ENCODE assay signal across 22 cellular contexts in the genomic region with DNA sequence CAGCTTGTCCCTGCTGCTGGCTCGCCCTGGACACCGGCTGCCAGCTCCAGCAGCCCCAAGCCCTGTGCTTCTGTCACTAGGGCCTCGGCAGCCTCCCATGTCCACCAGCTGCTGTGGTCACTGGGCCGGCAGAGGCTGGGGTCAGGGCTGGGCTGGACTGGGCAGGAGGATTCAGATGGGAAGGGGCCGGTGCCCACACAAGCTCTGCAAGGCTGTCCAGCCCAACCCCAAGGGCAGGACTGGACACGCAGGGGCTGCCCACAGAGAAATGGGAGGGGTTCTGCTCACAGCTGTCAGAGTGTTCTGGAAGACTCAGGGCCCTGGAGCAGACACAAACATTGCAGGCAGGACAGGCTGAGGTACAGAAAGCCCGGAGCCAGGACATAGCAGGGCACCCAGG.
A peak's percentile ranks its signal among the peaks of the same experiment; 100 is the strongest.
DNase-seq lines count a peak whose midpoint lies in the region; ATAC-seq, FAIRE-seq and TF ChIP-seq lines count a peak whose summit lies in the region.
"Had no signal": no experiment of that assay in that cellular context is flagged by ENCODE, and none has a peak within 500 bp of the region (broad histone marks: within the 10 kb centered on the region; RNA-seq: fewer than 3 reads in every experiment).

No MANE protein-coding gene starts in this region.

- no peak overlapping the region for H2AFZ ChIP-seq in IMR-90 (replicated peaks; ENCODE audit: low read length, poor library complexity)
- no peak overlapping the region for H2AFZ ChIP-seq in H1 (ENCODE audit: low read length)

- H3K18ac ChIP-seq in IMR-90 (ENCODE audit: low read depth, low read length) = no peak overlapping the region
- H3K18ac ChIP-seq in H1 (ENCODE audit: extremely low read depth, low read length) = peak overlapping the region; percentile 71

- intact Hi-C loops in IMR-90 (cut with micrococcal nuclease) = no loop called here

- H3K14ac ChIP-seq in IMR-90 (replicated peaks; ENCODE audit: low read depth, low read length) (no peak overlapping the region), H1 (ENCODE audit: insufficient read length) (no peak overlapping the region)

- H4K91ac ChIP-seq in IMR-90 (ENCODE audit: insufficient read depth, low read depth, low read length) (no peak overlapping the region), H1 (replicated peaks; ENCODE audit: insufficient read length, low read length) (no peak overlapping the region)

- H3K4me1 Mint-ChIP-seq in neural crest cell = peaks cover 16% of the 10 kb centered on the region
- H3K4me1 Mint-ChIP-seq: CD4-positive, CD25-positive, alpha-beta regulatory T cell had no signal

- WGBS in IMR-90 (ENCODE audit: extremely low coverage in 2 of 2, insufficient read length in 1 of 2), 2 experiments = 83% methylated on average over 3 of the region's 7 CpGs; no CpG with 5 or more reads in 1 of the 2 experiments
- WGBS in H1 (ENCODE audit: extremely low coverage in 1 of 2, insufficient coverage in 1 of 2, insufficient read length in 1 of 2, insufficient replicate concordance in 2 of 2, low coverage in 1 of 2, low lambda C conversion rate in 2 of 2, missing lambda C conversion rate in 1 of 2), 2 experiments = 94% methylated on average over 6 of the region's 7 CpGs; no CpG with 5 or more reads in 1 of the 2 experiments

- peaks cover 35% of the 10 kb centered on the region for H3K4me1 ChIP-seq in BLaER1
- H3K4me1 ChIP-seq in IMR-90 (ENCODE audit: control insufficient read depth, insufficient read depth, low read length) = peaks cover 19% of the 10 kb centered on the region
- H3K4me1 ChIP-seq in H1 (replicated peaks in 1 of 4; ENCODE audit: control insufficient read depth in 3 of 4, insufficient read depth in 4 of 4, low read length in 3 of 4) = peaks cover 9 to 26% (median 16%) of the 10 kb centered on the region in 4 experiments
- H3K4me1 ChIP-seq: A549, BE2C had no signal

- H3K4ac ChIP-seq in IMR-90 (ENCODE audit: low read depth, low read length) = no peak overlapping the region
- H3K4ac ChIP-seq in H1 (replicated peaks; ENCODE audit: insufficient read length, low read depth, low read length) = peak overlapping the region; percentile 25

- H3K23ac ChIP-seq in IMR-90 (ENCODE audit: low read depth, low read length) = no peak overlapping the region
- no peak overlapping the region for H3K23ac ChIP-seq in H1 (ENCODE audit: insufficient read length)

- H2BK120ac ChIP-seq in IMR-90 (ENCODE audit: low read depth, low read length) (no peak overlapping the region), H1 (replicated peaks; ENCODE audit: low read depth, low read length) (no peak overlapping the region)

- H3K27ac Mint-ChIP-seq in neural crest cell (ENCODE audit: unreplicated experiment) = peak overlapping the region; percentile 35
- H3K27ac Mint-ChIP-seq: CD4-positive, CD25-positive, alpha-beta regulatory T cell had no signal

- H3K27me3 ChIP-seq in BLaER1 (no peaks in the 10 kb centered on the region), IMR-90 (ENCODE audit: control insufficient read depth, insufficient read depth, low read length) (no peaks in the 10 kb centered on the region), H1 (replicated peaks in 1 of 4; ENCODE audit: control insufficient read depth in 3 of 4, extremely low read depth in 1 of 4, insufficient read depth in 3 of 4, low read length in 3 of 4) (no peaks in the 10 kb centered on the region)
- H3K27me3 ChIP-seq: BE2C, Peyer's patch had no signal

- H3K56ac ChIP-seq in IMR-90 (ENCODE audit: extremely low read depth, insufficient read depth, low read length) = no peak overlapping the region
- H3K56ac ChIP-seq in H1 (replicated peaks; ENCODE audit: insufficient read length, low read depth, low read length) = no peak overlapping the region

- dilution Hi-C loops in IMR-90 (cut with HindIII; ENCODE audit: low sequenced_read_pairs, unreplicated experiment) = no loop called here

- no peaks in the 10 kb centered on the region for H3K36me3 Mint-ChIP-seq in neural crest cell (ENCODE audit: low read depth)

- H2BK15ac ChIP-seq in IMR-90 (ENCODE audit: low read depth, low read length) (no peak overlapping the region), H1 (ENCODE audit: low read length) (no peak overlapping the region)

- TF ChIP-seq POLR2A in IMR-90 (IDR thresholded peaks at IDR 0.05; ENCODE audit: low read depth, low read length) = no peak
- TF ChIP-seq POLR2A in H1 (IDR thresholded peaks at IDR 0.05; ENCODE audit: control extremely low read depth in 1 of 2, low read depth in 2 of 2, low read length in 2 of 2) = no peak

- H3K4me3 ChIP-seq in BLaER1 = no peak overlapping the region
- H3K4me3 ChIP-seq in IMR-90 (ENCODE audit: insufficient read depth, low read depth, low read length) = no peak overlapping the region
- no peak overlapping the region for H3K4me3 ChIP-seq in H1 (ENCODE audit: extremely low read depth in 1 of 4, insufficient read depth in 2 of 4, low read depth in 3 of 4, low read length in 4 of 4)
- H3K4me3 ChIP-seq: A549, Peyer's patch had no signal

- DNase-seq in IMR-90 (no peak), H1 (ENCODE audit: low read depth in 1 of 2, low spot score in 2 of 2) (no peak), neural crest cell (ENCODE audit: low read depth, low spot score) (no peak), Ammon's horn (ENCODE audit: low spot score) (no peak), dermis blood vessel endothelial cell (no peak), NCI-H345 treated with DMSO at 0.1 percent for 48 hours (lab: John Stamatoyannopoulos, UW; ENCODE audit: unreplicated experiment) (no peak)
- DNase-seq: BE2C; CD4-positive, CD25-positive, alpha-beta regulatory T cell; EL; GF-D8; NCI-H1105; NCI-H146; NCI-H2029; NCI-H345; NCI-H524 treated with DMSO at 0.1 percent for 48 hours; NCI-H82; Peyer's patch; Right ventricle myocardium superior had no signal

- H2AK5ac ChIP-seq in IMR-90 (ENCODE audit: low read depth, low read length) (no peak overlapping the region), H1 (ENCODE audit: low read depth, low read length) (peak overlapping the region; percentile 75; the same call in 1 of the 2 replicates)

- TF ChIP-seq RAD21 in IMR-90 (IDR thresholded peaks at IDR 0.05; ENCODE audit: low read length) = no peak
- no peak for TF ChIP-seq RAD21 in H1 (IDR thresholded peaks at IDR 0.05 in 1 of 2, conservative IDR thresholded peaks at IDR 0.05 in 1 of 2; ENCODE audit: low read depth in 2 of 2, low read length in 2 of 2)

- H3K9me3 Mint-ChIP-seq in neural crest cell = no peaks in the 10 kb centered on the region
- H3K9me3 Mint-ChIP-seq: CD4-positive, CD25-positive, alpha-beta regulatory T cell had no signal

- H3K27ac ChIP-seq in BLaER1 (peak overlapping the region; percentile 23), IMR-90 (ENCODE audit: insufficient read depth, low read length) (no peak overlapping the region), H1 (ENCODE audit: low read depth, low read length) (no peak overlapping the region)
- H3K27ac ChIP-seq: A549, KMS-11, Peyer's patch had no signal

- H4K20me1 ChIP-seq in BLaER1 (peaks cover 5% of the 10 kb centered on the region; the same call in 1 of the 2 replicates), IMR-90 (ENCODE audit: insufficient read depth, low read length) (peaks cover 16% of the 10 kb centered on the region; the same call in 1 of the 2 replicates), H1 (replicated peaks in 1 of 2; ENCODE audit: control insufficient read depth in 1 of 2, insufficient read depth in 2 of 2, low read length in 2 of 2) (no peaks in the 10 kb centered on the region)

- TF ChIP-seq CTCF in IMR-90 (conservative IDR thresholded peaks at IDR 0.05; ENCODE audit: low read depth, low read length) (no peak), H1 (IDR thresholded peaks at IDR 0.05; ENCODE audit: control extremely low read depth in 1 of 3, insufficient read depth in 1 of 3, low read depth in 1 of 3, low read length in 3 of 3) (no peak), neural crest cell (conservative IDR thresholded peaks at IDR 0.05) (no peak)

- H3K9me1 ChIP-seq in IMR-90 (ENCODE audit: insufficient read depth, low read length) = peaks cover 27% of the 10 kb centered on the region

- H4K5ac ChIP-seq in IMR-90 (ENCODE audit: low read depth, low read length) (no peak overlapping the region), H1 (ENCODE audit: insufficient read length, low read depth, low read length) (no peak overlapping the region)

- POLR2A ChIA-PET in IMR-90 (lab: Charles Lee; ENCODE audit: unreplicated experiment) = no interaction called here
- POLR2A ChIA-PET in H1 (lab: Charles Lee; ENCODE audit: partially characterized antibody) = interaction anchor here (0.8 to 2.7 kb wide), 7 partner anchors 11 to 58 kb away, joined by 3 to 9 read pairs (median 4); no protein-coding TSS in a partner anchor

- H2BK12ac ChIP-seq in H1 (ENCODE audit: low read depth, low read length) = peak overlapping the region; percentile 92; the same call in 1 of the 2 replicates

- H4K8ac ChIP-seq in IMR-90 (ENCODE audit: low read depth in 2 of 2, low read length in 2 of 2) = no peak overlapping the region
- H4K8ac ChIP-seq in H1 (ENCODE audit: extremely low read depth, insufficient read depth, low read length) = peak overlapping the region; percentile 20; the same call in 1 of the 2 replicates

- BruUV-seq in IMR-90 (replicated peaks; lab: Mats Ljungman, UMichigan) = no TSS peak

- H3K79me2 ChIP-seq in H1 (ENCODE audit: control insufficient read depth in 1 of 2, insufficient read depth in 2 of 2, low read length in 2 of 2) = no peaks in the 10 kb centered on the region

- no peak overlapping the region for H3K4me3 Mint-ChIP-seq in neural crest cell
- H3K4me3 Mint-ChIP-seq: CD4-positive, CD25-positive, alpha-beta regulatory T cell had no signal

- FAIRE-seq in H1 (lab: Jason Lieb, UNC) = no peak
- FAIRE-seq: A549, GM19239 had no signal

- H2BK5ac ChIP-seq in IMR-90 (ENCODE audit: low read depth, low read length, poor library complexity, severe bottlenecking) (no peak overlapping the region), H1 (ENCODE audit: low read depth, low read length) (no peak overlapping the region)

- peaks cover 85% of the 10 kb centered on the region for H3K36me3 ChIP-seq in BLaER1
- H3K36me3 ChIP-seq in IMR-90 (ENCODE audit: control insufficient read depth, insufficient read depth, low read length) = no peaks in the 10 kb centered on the region
- H3K36me3 ChIP-seq in H1 (ENCODE audit: control insufficient read depth in 2 of 4, insufficient read depth in 4 of 4, low read length in 3 of 4) = no peaks in the 10 kb centered on the region
- H3K36me3 ChIP-seq: BE2C, Peyer's patch had no signal

- H2BK20ac ChIP-seq in IMR-90 (ENCODE audit: low read depth, low read length) (no peak overlapping the region), H1 (ENCODE audit: low read length) (no peak overlapping the region)

- H3K9ac ChIP-seq in BLaER1 (no peak overlapping the region), IMR-90 (ENCODE audit: low read depth, low read length) (no peak overlapping the region), H1 (replicated peaks in 1 of 4; ENCODE audit: extremely low read depth in 1 of 4, low read depth in 3 of 4, low read length in 3 of 4) (no peak overlapping the region; a peak in 1 of 7 replicates)
- H3K9ac ChIP-seq: KMS-11 had no signal

- TF ChIP-seq EP300 in H1 (IDR thresholded peaks at IDR 0.05; ENCODE audit: borderline replicate concordance in 1 of 2, low read depth in 2 of 2, low read length in 2 of 2) = no peak

- H3K4me2 ChIP-seq in BLaER1 = no peak overlapping the region
- no peak overlapping the region for H3K4me2 ChIP-seq in IMR-90 (ENCODE audit: low read depth, low read length)
- no peak overlapping the region for H3K4me2 ChIP-seq in H1 (ENCODE audit: insufficient read depth in 1 of 2, low read depth in 2 of 2, low read length in 2 of 2)
- H3K4me2 ChIP-seq: A549, KMS-11 had no signal

- in situ Hi-C loops in IMR-90 (cut with MboI; ENCODE audit: low sequenced_read_pairs) = no loop called here

- H3K23me2 ChIP-seq in H1 (ENCODE audit: low read depth, low read length) = no peaks in the 10 kb centered on the region

- H3K9me3 ChIP-seq in BLaER1 (no peaks in the 10 kb centered on the region), IMR-90 (ENCODE audit: control insufficient read depth, insufficient read depth, low read length) (no peaks in the 10 kb centered on the region), H1 (ENCODE audit: insufficient read depth in 2 of 2, low read depth in 1 of 2, low read length in 1 of 2) (no peaks in the 10 kb centered on the region)
- H3K9me3 ChIP-seq: A549, BE2C, Peyer's patch had no signal

- H3K27me3 Mint-ChIP-seq in neural crest cell (ENCODE audit: low read depth) = no peaks in the 10 kb centered on the region
- H3K27me3 Mint-ChIP-seq: CD4-positive, CD25-positive, alpha-beta regulatory T cell had no signal

- CTCF ChIA-PET in IMR-90 (lab: Yijun Ruan, JAX) = interaction anchor here (0.6 to 1.1 kb wide), 2 partner anchors 54 to 71 kb away, joined by 3 read pairs; no protein-coding TSS in a partner anchor
- CTCF ChIA-PET in H1 (lab: Charles Lee; ENCODE audit: partially characterized antibody) = interaction anchor here (0.6 to 1.5 kb wide), 10 partner anchors 8 to 190 kb away, joined by 3 to 7 read pairs (median 3); no protein-coding TSS in a partner anchor

- ATAC-seq in IMR-90 (ENCODE audit: low read depth) = peak; percentile 28

- H3K79me1 ChIP-seq in IMR-90 (ENCODE audit: low read depth in 1 of 2, low read length in 2 of 2) (peaks cover 0 to 19% of the 10 kb centered on the region in 2 experiments; a peak in 2 of 4 replicates), H1 (ENCODE audit: low read depth, low read length) (no peaks in the 10 kb centered on the region; the same call in 1 of the 2 replicates)

- H2AK9ac ChIP-seq in IMR-90 (replicated peaks; ENCODE audit: low read depth, low read length, poor library complexity) = peak overlapping the region; percentile 4
